Comparison of ENCODE assay signal across 16 cellular contexts in genomic region chr2:3108105-3108504, GRCh38.
DNase-seq lines count a peak whose midpoint lies in the region; TF ChIP-seq lines count a peak whose summit lies in the region.
"Had no signal": no experiment of that assay in that cellular context is flagged by ENCODE, and none has a peak within 500 bp of the region (broad histone marks: within the 10 kb centered on the region; RNA-seq: fewer than 3 reads in every experiment).

No MANE protein-coding gene starts in this region.

- TF ChIP-seq CTCF in BE2C (IDR thresholded peaks at IDR 0.05; ENCODE audit: low read depth, low read length) = no peak
- no peak for TF ChIP-seq CTCF in GM10266 (IDR thresholded peaks at IDR 0.05; ENCODE audit: control insufficient read depth, insufficient read depth, low read depth, missing control alignments)
- no peak for TF ChIP-seq CTCF in coronary artery (IDR thresholded peaks at IDR 0.05)
- TF ChIP-seq CTCF in osteocyte (IDR thresholded peaks at IDR 0.05) = no peak
- TF ChIP-seq CTCF in progenitor cell of endocrine pancreas (IDR thresholded peaks at IDR 0.05; ENCODE audit: unreplicated experiment) = no peak

- H3K27ac Mint-ChIP-seq in osteocyte (ENCODE audit: unreplicated experiment) (no peak overlapping the region), progenitor cell of endocrine pancreas (no peak overlapping the region)
- H3K27ac Mint-ChIP-seq: CD4-positive, alpha-beta T cell had no signal

- H3K36me3 Mint-ChIP-seq in osteocyte (ENCODE audit: unreplicated experiment) = no peaks in the 10 kb centered on the region
- H3K36me3 Mint-ChIP-seq in progenitor cell of endocrine pancreas (ENCODE audit: insufficient read depth) = no peaks in the 10 kb centered on the region

- peak; percentile 7 for DNase-seq in BE2C
- peak; percentile 5 for DNase-seq in GM10266 (ENCODE audit: extremely low spot score)
- peak; percentile 47 for DNase-seq in coronary artery (ENCODE audit: low spot score)
- DNase-seq in osteocyte (ENCODE audit: extremely low spot score, unreplicated experiment) = peak; percentile 83
- DNase-seq in NCI-H446 treated with DMSO at 0.1 percent for 48 hours (lab: John Stamatoyannopoulos, UW) = no peak
- no peak for DNase-seq in progenitor cell of endocrine pancreas (ENCODE audit: low spot score, unreplicated experiment)
- DNase-seq in stimulated activated CD4-positive, alpha-beta T cell treated with anti-CD3 and anti-CD28 coated beads, Interleukin-15, amount 100 ng/mL, for 24 hours = no peak
- DNase-seq: ACHN; Calu3; CD4-positive, alpha-beta T cell; NCI-H1048; NCI-H1436 treated with DMSO at 0.1 percent for 48 hours; NCI-H2029 treated with DMSO at 0.1 percent for 48 hours; NCI-H2171 treated with DMSO at 0.1 percent for 48 hours; NCI-H774 had no signal

- no peaks in the 10 kb centered on the region for H3K36me3 ChIP-seq in BE2C

- H3K4me1 Mint-ChIP-seq in osteocyte (ENCODE audit: unreplicated experiment) (no peaks in the 10 kb centered on the region), progenitor cell of endocrine pancreas (ENCODE audit: low read depth) (peaks cover 16% of the 10 kb centered on the region)

- no peak overlapping the region for H3K4me3 Mint-ChIP-seq in osteocyte (ENCODE audit: unreplicated experiment)
- no peak overlapping the region for H3K4me3 Mint-ChIP-seq in progenitor cell of endocrine pancreas (ENCODE audit: low read depth)
- H3K4me3 Mint-ChIP-seq: CD4-positive, alpha-beta T cell had no signal

- no peaks in the 10 kb centered on the region for H3K9me3 ChIP-seq in BE2C

- no peaks in the 10 kb centered on the region for H3K9me3 Mint-ChIP-seq in osteocyte (ENCODE audit: unreplicated experiment)
- no peaks in the 10 kb centered on the region for H3K9me3 Mint-ChIP-seq in progenitor cell of endocrine pancreas (ENCODE audit: low read depth)
- H3K9me3 Mint-ChIP-seq: CD4-positive, alpha-beta T cell had no signal

- H3K27me3 Mint-ChIP-seq in osteocyte (ENCODE audit: unreplicated experiment) (no peaks in the 10 kb centered on the region), progenitor cell of endocrine pancreas (peaks cover 11% of the 10 kb centered on the region)
- H3K27me3 Mint-ChIP-seq: CD4-positive, alpha-beta T cell had no signal

- no peak overlapping the region for H3K4me3 ChIP-seq in BE2C (ENCODE audit: low read depth, low read length)
- no peak overlapping the region for H3K4me3 ChIP-seq in coronary artery

- H3K27ac ChIP-seq in coronary artery = no peak overlapping the region
- H3K27ac ChIP-seq: RWPE1 had no signal

- no peaks in the 10 kb centered on the region for H3K27me3 ChIP-seq in BE2C

- H3K4me1 ChIP-seq in BE2C = peaks cover 12% of the 10 kb centered on the region

Comparison
In these comparisons a context has a peak if more than half of its experiments do, and no peak if none do; other contexts are left out.
1. DNase-seq: peak in BE2C (single experiment), GM10266 (single experiment), coronary artery (single experiment) and osteocyte (single experiment); none in NCI-H446 treated with DMSO at 0.1 percent for 48 hours (single experiment), progenitor cell of endocrine pancreas (single experiment) and stimulated activated CD4-positive, alpha-beta T cell treated with anti-CD3 and anti-CD28 coated beads, Interleukin-15, amount 100 ng/mL, for 24 hours (single experiment).